In genomic region chr19:16928916-16929315, GRCh38 we compare ENCODE assay signal across 20 cellular contexts. TPM values are rescaled to one million over a fixed set of nuclear protein-coding genes. Genes with fewer than 3 reads are reported as not detected.
DNase-seq lines count a peak whose midpoint lies in the region; ATAC-seq, FAIRE-seq and TF ChIP-seq lines count a peak whose summit lies in the region.
"Had no signal": no experiment of that assay in that cellular context is flagged by ENCODE, and none has a peak within 500 bp of the region (broad histone marks: within the 10 kb centered on the region; RNA-seq: fewer than 3 reads in every experiment).

No MANE protein-coding gene starts in this region.

- H3K36me3 ChIP-seq in HUES6 (ENCODE audit: control insufficient read depth, insufficient read depth, low read length): no peaks in the 10 kb centered on the region
- H3K36me3 ChIP-seq in kidney (ENCODE audit: control insufficient read depth in 1 of 2, insufficient read depth in 2 of 2, low read length in 2 of 2): no peaks in the 10 kb centered on the region
- H3K36me3 ChIP-seq in upper lobe of right lung: no peaks in the 10 kb centered on the region
- H3K36me3 ChIP-seq in small intestine (ENCODE audit: control insufficient read depth in 2 of 2, insufficient read depth in 2 of 2, low read length in 2 of 2): no peaks in the 10 kb centered on the region
- H3K36me3 ChIP-seq: HAP-1 had no signal

- no peak overlapping the region for H3K4me3 Mint-ChIP-seq in CD14-positive monocyte
- H3K4me3 Mint-ChIP-seq: B cell; CD4-positive, alpha-beta T cell had no signal

- H3K9me3 Mint-ChIP-seq in CD14-positive monocyte: peaks cover 22 to 58% (median 45%) of the 10 kb centered on the region in 7 donors

- H3K27me3 ChIP-seq in HUES6 (ENCODE audit: control insufficient read depth, insufficient read depth, low read length) (no peaks in the 10 kb centered on the region), upper lobe of right lung (no peaks in the 10 kb centered on the region), small intestine (ENCODE audit: control insufficient read depth in 2 of 2, insufficient read depth in 2 of 2, low read length in 2 of 2) (no peaks in the 10 kb centered on the region)
- H3K27me3 ChIP-seq: BLaER1 treated with 17β-estradiol and CSF1 and Interleukin-3, amounts not matched to agents 10 nM and 100 nM had no signal

- intact Hi-C loops in CD14-positive monocyte (cut with micrococcal nuclease): no loop called here
- intact Hi-C loops in kidney (cut with DNase I): no loop called here
- intact Hi-C loops in upper lobe of right lung (cut with DNase I): no loop called here

- TF ChIP-seq CTCF in CD14-positive monocyte (IDR thresholded peaks at IDR 0.05) (no peak), kidney (IDR thresholded peaks at IDR 0.05; ENCODE audit: borderline replicate concordance, extremely low read depth, insufficient read depth) (no peak), upper lobe of right lung (IDR thresholded peaks at IDR 0.05) (no peak)

- 85 to 95% (median 93%) methylated on average over 10 of the region's 10 CpGs for WGBS in small intestine, 3 donors

- DNase-seq in CD14-positive monocyte (ENCODE audit: low spot score): peak; percentile 10
- DNase-seq in kidney: peak; percentile 15
- peak; percentile 40 for DNase-seq in upper lobe of right lung
- DNase-seq in small intestine: no peak
- DNase-seq in DMS153 (lab: John Stamatoyannopoulos, UW): no peak
- DNase-seq: CD4-positive, alpha-beta T cell; DMS53; DND-41; EL; GM23248; IMR-90 had no signal

- H3K27ac Mint-ChIP-seq in CD14-positive monocyte: peak overlapping the region in 1 of 7 donors; percentile 85
- H3K27ac Mint-ChIP-seq: B cell; CD4-positive, alpha-beta T cell had no signal

- H3K27me3 Mint-ChIP-seq in CD14-positive monocyte (ENCODE audit: low read depth in 3 of 3): peaks cover 9 to 19% (median 9%) of the 10 kb centered on the region in 3 donors

- no peak for ATAC-seq in upper lobe of right lung
- ATAC-seq: GM12878, K562 had no signal

- H3K4me1 Mint-ChIP-seq in CD14-positive monocyte: no peaks in the 10 kb centered on the region
- H3K4me1 Mint-ChIP-seq: B cell had no signal

- peaks cover 0 to 5% of the 10 kb centered on the region in 2 donors for H3K36me3 Mint-ChIP-seq in CD14-positive monocyte

- no peak for FAIRE-seq in kidney (lab: Jason Lieb, UNC)
- FAIRE-seq in small intestine (lab: Jason Lieb, UNC): no peak
- FAIRE-seq: GM12878, K562 had no signal

- H3K9me3 ChIP-seq in HUES6 (ENCODE audit: control insufficient read depth, insufficient read depth, low read depth, low read length): peaks cover 12% of the 10 kb centered on the region
- peaks cover 0 to 3% of the 10 kb centered on the region in 2 donors for H3K9me3 ChIP-seq in kidney (ENCODE audit: control insufficient read depth in 1 of 2, low read length in 2 of 2)
- H3K9me3 ChIP-seq in upper lobe of right lung: peaks cover 4% of the 10 kb centered on the region
- no peaks in the 10 kb centered on the region for H3K9me3 ChIP-seq in small intestine (ENCODE audit: control insufficient read depth, low read depth)
- H3K9me3 ChIP-seq: HAP-1 had no signal

- H3K27ac ChIP-seq in HUES6 (ENCODE audit: low read depth, low read length) (no peak overlapping the region), kidney (ENCODE audit: low read depth in 2 of 2, low read length in 2 of 2) (no peak overlapping the region), upper lobe of right lung (no peak overlapping the region), small intestine (ENCODE audit: low read depth in 1 of 2, low read length in 1 of 2) (no peak overlapping the region)
- H3K27ac ChIP-seq: BLaER1 treated with 17β-estradiol and CSF1 and Interleukin-3, amounts not matched to agents 10 nM and 100 nM; GM23248 had no signal

- H3K4me3 ChIP-seq in HUES6 (ENCODE audit: low read depth, low read length): no peak overlapping the region
- H3K4me3 ChIP-seq in kidney (ENCODE audit: low read length in 2 of 2): no peak overlapping the region
- no peak overlapping the region for H3K4me3 ChIP-seq in upper lobe of right lung
- no peak overlapping the region for H3K4me3 ChIP-seq in small intestine (ENCODE audit: low read depth in 1 of 2, low read length in 2 of 2)
- H3K4me3 ChIP-seq: BLaER1 treated with 17β-estradiol and CSF1 and Interleukin-3, amounts not matched to agents 10 nM and 100 nM; GM12878; GM23248; HAP-1; K562 had no signal

- peak overlapping the region; percentile 7 for H3K9ac ChIP-seq in HUES6 (ENCODE audit: low read length)
- H3K9ac ChIP-seq in kidney (ENCODE audit: low read length in 2 of 2): no peak overlapping the region
- H3K9ac ChIP-seq: BLaER1 treated with 17β-estradiol and CSF1 and Interleukin-3, amounts not matched to agents 10 nM and 100 nM; GM23248 had no signal

- no peaks in the 10 kb centered on the region for H3K4me1 ChIP-seq in HUES6 (ENCODE audit: control insufficient read depth, insufficient read depth, low read length)
- H3K4me1 ChIP-seq in kidney (ENCODE audit: control insufficient read depth in 1 of 2, insufficient read depth in 1 of 2, low read depth in 1 of 2, low read length in 2 of 2): no peaks in the 10 kb centered on the region
- no peaks in the 10 kb centered on the region for H3K4me1 ChIP-seq in upper lobe of right lung
- no peaks in the 10 kb centered on the region for H3K4me1 ChIP-seq in small intestine (ENCODE audit: control insufficient read depth in 2 of 2, insufficient read depth in 1 of 2, low read depth in 1 of 2, low read length in 1 of 2)
- H3K4me1 ChIP-seq: BLaER1 treated with 17β-estradiol and CSF1 and Interleukin-3, amounts not matched to agents 10 nM and 100 nM; HAP-1 had no signal

RNA-seq across cellular contexts. Expression of gene F2RL3, which starts 40.1 kb away (rescaled TPM):
- polyA plus RNA-seq in CD14-positive monocyte (not detected), kidney (ENCODE audit: insufficient read depth, low read depth, low replicate concordance) (1.4 TPM), small intestine (10 to 100 TPM in 1 of 3 donors, 1 to 10 TPM in 1, under 1 TPM in 1; 0.45 to 13.4 (median 2.2) TPM)
- total RNA-seq in kidney (3.2 TPM), upper lobe of right lung (25.3 TPM)
- total RNA-seq: A172; CD4-positive, alpha-beta T cell; G401; GM23248; HT-29; IMR-90 had no signal
- polyA plus RNA-seq: GM23248 had no signal

Comparison
In these comparisons a context has a peak if more than half of its experiments do, and no peak if none do; other contexts are left out.
1. DNase-seq: peak in CD14-positive monocyte (single experiment), kidney (single experiment) and upper lobe of right lung (single experiment); none in small intestine (single experiment) and DMS153 (single experiment).